1 cellular context compared by ENCODE assay signal in genomic region chr15:65772909-65773308, GRCh38.
TF ChIP-seq lines count a peak whose summit lies in the region.

No MANE protein-coding gene starts in this region.

TF ChIP-seq in GM12878, 131 proteins besides CTCF, POLR2A, EP300 and RAD21 (continued from another document):
- TF ChIP-seq HSF1 (IDR thresholded peaks at IDR 0.05; ENCODE audit: low read depth, low read length) (no peak), EGR1 (IDR thresholded peaks at IDR 0.05; ENCODE audit: borderline replicate concordance in 1 of 2, low read depth in 2 of 2, low read length in 2 of 2) (no peak), WRNIP1 (IDR thresholded peaks at IDR 0.05; ENCODE audit: borderline replicate concordance, low read depth, low read length) (no peak), PML (IDR thresholded peaks at IDR 0.05; ENCODE audit: low read length) (no peak)
TF ChIP-seq in GM12878: peak in this region for 0.
